In genomic region chr12:56880416-56881035, GRCh38 we compare ENCODE assay signal across 31 cellular contexts. TPM values are rescaled to one million over a fixed set of nuclear protein-coding genes. Genes with fewer than 3 reads are reported as not detected.
DNase-seq lines count a peak whose midpoint lies in the region; ATAC-seq and TF ChIP-seq lines count a peak whose summit lies in the region.
"Had no signal": no experiment of that assay in that cellular context is flagged by ENCODE, and none has a peak within 500 bp of the region (broad histone marks: within the 10 kb centered on the region; RNA-seq: fewer than 3 reads in every experiment).

No MANE protein-coding gene starts in this region.

- peaks cover 11% of the 10 kb centered on the region for H3K36me3 Mint-ChIP-seq in natural killer cell
- H3K36me3 Mint-ChIP-seq: activated CD8-positive, alpha-beta memory T cell treated with anti-CD3 and anti-CD28 coated beads, Interleukin-2, amount 10 ng/mL, durations not matched to agents 7 days and 5 days had no signal

- no peak overlapping the region for H3K4me3 Mint-ChIP-seq in natural killer cell
- H3K4me3 Mint-ChIP-seq: activated CD4-positive, alpha-beta T cell treated with anti-CD3 and anti-CD28 coated beads, Interleukin-2, amount 10 ng/mL, durations not matched to agents 7 days and 5 days; activated CD8-positive, alpha-beta memory T cell treated with anti-CD3 and anti-CD28 coated beads, Interleukin-2, amount 10 ng/mL, durations not matched to agents 7 days and 5 days; activated naive CD4-positive, alpha-beta T cell treated with anti-CD3 and anti-CD28 coated beads, Interleukin-2, amount 50 U/mL, for 24 hours; activated T-helper 1 cell treated with anti-CD3 and anti-CD28 coated beads, Interleukin-12 subunit alpha, Interleukin-12 subunit beta, Interleukin-2, Interleukin-4 antibody, amounts not matched to agents 30 ng/mL and 10 ng/mL and 1 ng/mL, durations not matched to agents 14 hours and 24 hours and 36 hours; CD4-positive, alpha-beta memory T cell; dendritic cell treated with granulocyte-macrophage colony-stimulating factor and Interleukin-4, amounts not matched to agents 40 ng/mL and 50 ng/mL, for 4 days; nephron had no signal

- H3K27ac ChIP-seq in coronary artery, result no peak overlapping the region
- H3K27ac ChIP-seq: cardiac muscle cell, heart left ventricle, pancreas, right atrium auricular region, WERI-Rb-1 had no signal

- intact Hi-C loops in natural killer cell (cut with micrococcal nuclease), result no loop called here

- ATAC-seq in natural killer cell, result no peak
- ATAC-seq: activated CD8-positive, alpha-beta memory T cell treated with anti-CD3 and anti-CD28 coated beads, Interleukin-2, amount 10 ng/mL, durations not matched to agents 7 days and 5 days; heart left ventricle; left lobe of liver; pancreas had no signal

- H3K4me1 Mint-ChIP-seq in natural killer cell, result no peaks in the 10 kb centered on the region
- H3K4me1 Mint-ChIP-seq: activated CD4-positive, alpha-beta T cell treated with anti-CD3 and anti-CD28 coated beads, Interleukin-2, amount 10 ng/mL, durations not matched to agents 7 days and 5 days; activated CD8-positive, alpha-beta memory T cell treated with anti-CD3 and anti-CD28 coated beads, Interleukin-2, amount 10 ng/mL, durations not matched to agents 7 days and 5 days; activated naive CD4-positive, alpha-beta T cell treated with anti-CD3 and anti-CD28 coated beads, Interleukin-2, amount 50 U/mL, for 24 hours; CD4-positive, alpha-beta memory T cell; nephron had no signal

- peaks cover 5 to 10% of the 10 kb centered on the region in 2 donors for H3K9me3 Mint-ChIP-seq in natural killer cell

- no peak overlapping the region for H3K27ac Mint-ChIP-seq in natural killer cell
- H3K27ac Mint-ChIP-seq: activated CD4-positive, alpha-beta T cell treated with anti-CD3 and anti-CD28 coated beads, Interleukin-2, amount 10 ng/mL, durations not matched to agents 7 days and 5 days; activated CD8-positive, alpha-beta memory T cell treated with anti-CD3 and anti-CD28 coated beads, Interleukin-2, amount 10 ng/mL, durations not matched to agents 7 days and 5 days; activated naive CD4-positive, alpha-beta T cell treated with anti-CD3 and anti-CD28 coated beads, Interleukin-2, amount 50 U/mL, for 24 hours; activated T-helper 1 cell treated with anti-CD3 and anti-CD28 coated beads, Interleukin-12 subunit alpha, Interleukin-12 subunit beta, Interleukin-2, Interleukin-4 antibody, amounts not matched to agents 30 ng/mL and 10 ng/mL and 1 ng/mL, durations not matched to agents 14 hours and 24 hours and 36 hours; dendritic cell treated with granulocyte-macrophage colony-stimulating factor and Interleukin-4, amounts not matched to agents 40 ng/mL and 50 ng/mL, for 4 days had no signal

- peaks cover 10 to 16% of the 10 kb centered on the region in 2 donors for H3K27me3 Mint-ChIP-seq in natural killer cell (ENCODE audit: low read depth in 2 of 2)
- H3K27me3 Mint-ChIP-seq: dendritic cell treated with granulocyte-macrophage colony-stimulating factor and Interleukin-4, amounts not matched to agents 40 ng/mL and 50 ng/mL, for 4 days had no signal

- peak; percentile 39 for DNase-seq in EH (ENCODE audit: low read depth)
- DNase-seq in NCI-H226, result peak; percentile 75
- DNase-seq in fibroblast of peridontal ligament (ENCODE audit: extremely low read depth), result peak; percentile 14
- DNase-seq in renal cortical epithelial cell (ENCODE audit: low read depth), result peak; percentile 59
- no peak for DNase-seq in coronary artery (ENCODE audit: low spot score)
- no peak for DNase-seq in natural killer cell
- no peak for DNase-seq in iPS-NIHi11 (ENCODE audit: low spot score)
- no peak for DNase-seq in C1 segment of cervical spinal cord (lab: John Stamatoyannopoulos, UW)
- DNase-seq: activated CD4-positive, alpha-beta T cell treated with anti-CD3 and anti-CD28 coated beads, Interleukin-2, amount 10 ng/mL, durations not matched to agents 7 days and 5 days; activated CD8-positive, alpha-beta memory T cell treated with anti-CD3 and anti-CD28 coated beads, Interleukin-2, amount 10 ng/mL, durations not matched to agents 7 days and 5 days; anterior cingulate cortex; CD4-positive, alpha-beta memory T cell; GOT3; heart left ventricle; midbrain; NCI-H1092 treated with DMSO at 0.1 percent for 48 hours; NCI-H1930; NCI-H345; NCI-H774; pancreas; stimulated activated CD4-positive, alpha-beta T cell treated with anti-CD3 and anti-CD28 coated beads, Interleukin-12 subunit alpha, Interleukin-12 subunit beta, amount 100 ng/mL, for 4 hours; stimulated activated CD4-positive, alpha-beta T cell treated with anti-CD3 and anti-CD28 coated beads, Interleukin-4, amount 100 ng/mL, for 4 hours; stimulated activated naive CD4-positive, alpha-beta T cell; WERI-Rb-1 had no signal

- H3K4me3 ChIP-seq in coronary artery, result no peak overlapping the region
- H3K4me3 ChIP-seq: cardiac muscle cell, heart left ventricle, pancreas, right atrium auricular region had no signal

- TF ChIP-seq CTCF in coronary artery (IDR thresholded peaks at IDR 0.05) (no peak), natural killer cell (IDR thresholded peaks at IDR 0.05) (no peak)

RNA-seq across cellular contexts. Expression of gene SDR9C7, which starts 53.7 kb away (rescaled TPM):
- not detected in 2 replicates for total RNA-seq in renal cortical epithelial cell
- total RNA-seq in natural killer cell, result under 1 TPM in 1 of 3 donors, not detected in 2; 0.20 TPM
- total RNA-seq: activated CD4-positive, alpha-beta T cell treated with anti-CD3 and anti-CD28 coated beads, Interleukin-2, amount 10 ng/mL, durations not matched to agents 7 days and 5 days; activated CD8-positive, alpha-beta memory T cell treated with anti-CD3 and anti-CD28 coated beads, Interleukin-2, amount 10 ng/mL, durations not matched to agents 7 days and 5 days; activated T-helper 1 cell treated with anti-CD3 and anti-CD28 coated beads, Interleukin-12 subunit alpha, Interleukin-12 subunit beta, Interleukin-2, Interleukin-4 antibody, amounts not matched to agents 30 ng/mL and 10 ng/mL and 1 ng/mL, durations not matched to agents 14 hours and 24 hours and 36 hours; CD4-positive, alpha-beta memory T cell; left lobe of liver; pancreas had no signal

Comparison
In these comparisons a context has a peak if more than half of its experiments do, and no peak if none do; other contexts are left out.
1. DNase-seq: peak in EH (single experiment), NCI-H226 (single experiment), fibroblast of peridontal ligament (single experiment) and renal cortical epithelial cell (single experiment); none in coronary artery (single experiment), natural killer cell (single experiment), iPS-NIHi11 (single experiment) and C1 segment of cervical spinal cord (0 of 14).